Comparison of ENCODE assay signal across 9 cellular contexts in the genomic region with DNA sequence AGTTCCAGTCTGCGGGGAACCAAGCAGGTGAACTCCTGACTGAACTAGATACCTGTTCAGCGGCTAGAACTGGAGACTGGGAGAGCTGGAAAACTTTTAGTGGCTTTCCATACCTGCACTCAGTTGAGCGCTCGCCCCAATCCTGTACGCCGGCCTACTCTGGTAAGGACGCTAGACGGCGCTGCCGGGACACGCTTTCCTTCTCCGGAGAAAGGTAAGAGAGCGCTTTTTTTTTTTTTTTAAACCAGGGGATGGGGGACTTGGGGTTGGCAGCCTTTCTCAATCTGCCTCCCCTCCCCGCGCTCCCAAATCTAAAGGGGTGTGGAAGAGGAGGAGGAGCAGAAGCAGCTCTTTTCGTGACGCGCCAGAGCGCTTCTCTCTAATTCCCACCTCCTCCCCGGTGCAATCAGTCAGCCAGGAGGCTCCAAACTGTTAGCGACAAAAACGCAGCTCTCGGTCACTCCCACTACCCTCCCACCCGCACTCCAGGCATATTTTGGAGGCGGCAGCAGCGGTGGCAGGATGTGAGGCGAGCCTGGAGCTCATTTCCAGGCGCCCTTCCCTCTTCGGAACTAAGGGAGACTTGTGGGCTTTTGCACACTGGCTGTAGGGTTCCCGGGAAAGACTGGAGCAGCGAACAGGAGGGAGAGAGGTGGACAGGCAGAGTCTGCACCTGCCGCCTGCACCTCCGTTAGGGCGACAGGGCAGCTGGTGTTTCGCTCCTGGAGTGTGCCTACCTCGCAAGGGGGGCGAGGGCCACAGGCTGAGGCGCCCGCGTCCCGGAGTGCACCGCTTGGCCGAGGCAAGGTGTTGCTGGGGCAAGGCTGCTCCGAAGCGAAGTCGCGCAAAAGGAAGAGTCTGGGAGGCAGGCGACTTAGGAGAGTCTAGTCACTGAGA. TPM values are rescaled to one million over a fixed set of nuclear protein-coding genes. Genes with fewer than 3 reads are reported as not detected.
DNase-seq lines count a peak whose midpoint lies in the region; ATAC-seq and TF ChIP-seq lines count a peak whose summit lies in the region.
"Had no signal": no experiment of that assay in that cellular context is flagged by ENCODE, and none has a peak within 500 bp of the region (broad histone marks: within the 10 kb centered on the region; RNA-seq: fewer than 3 reads in every experiment).

A gene (plus strand): TSS at position 409 of the 897 bp plus-strand sequence.

- H2BK15ac ChIP-seq in IMR-90 (ENCODE audit: low read depth, low read length) = no peak within 1 kb of the TSS

- H3K14ac ChIP-seq in IMR-90 (replicated peaks; ENCODE audit: low read depth, low read length) = no peak within 1 kb of the TSS

- DNase-seq in GM06990 (ENCODE audit: extremely low read depth, insufficient read length) = no peak
- no peak for DNase-seq in IMR-90
- DNase-seq in cerebellar cortex (ENCODE audit: low spot score) = peak; percentile 0
- DNase-seq in T-cell = no peak
- no peak for DNase-seq in natural killer cell

- POLR2A ChIA-PET in IMR-90 (lab: Charles Lee; ENCODE audit: unreplicated experiment) (no interaction called here), T-cell (lab: Charles Lee) (no interaction called here)

- H2AK5ac ChIP-seq in IMR-90 (ENCODE audit: low read depth, low read length) = no peak within 1 kb of the TSS

- H2BK20ac ChIP-seq in IMR-90 (ENCODE audit: low read depth, low read length) = no peak within 1 kb of the TSS

- H2AFZ ChIP-seq in IMR-90 (replicated peaks; ENCODE audit: low read length, poor library complexity) = no peak within 1 kb of the TSS

- no peaks in the 10 kb centered on the region for H3K79me1 ChIP-seq in IMR-90 (ENCODE audit: low read depth in 1 of 2, low read length in 2 of 2)

- H3K4me1 ChIP-seq in IMR-90 (ENCODE audit: control insufficient read depth, insufficient read depth, low read length) (no peaks in the 10 kb centered on the region), mesodermal cell (ENCODE audit: control insufficient read depth, insufficient read depth, low read length, poor library complexity, severe bottlenecking) (no peaks in the 10 kb centered on the region)

- H3K27ac ChIP-seq in IMR-90 (ENCODE audit: insufficient read depth, low read length) (no peak within 1 kb of the TSS), mesodermal cell (ENCODE audit: low read depth, low read length, severe bottlenecking) (no peak within 1 kb of the TSS)

- peak; percentile 56 for TF ChIP-seq CTCF in GM06990 (IDR thresholded peaks at IDR 0.05; ENCODE audit: insufficient read depth, low read length, poor library complexity, severe bottlenecking)
- 0 out of 2 replicates have a peak, but pooled peaks have one; percentile 10 for TF ChIP-seq CTCF in IMR-90 (conservative IDR thresholded peaks at IDR 0.05; ENCODE audit: low read depth, low read length)
- no peak for TF ChIP-seq CTCF in natural killer cell (IDR thresholded peaks at IDR 0.05)

- H4K91ac ChIP-seq in IMR-90 (ENCODE audit: insufficient read depth, low read depth, low read length) = no peak within 1 kb of the TSS

- H3K4me3 Mint-ChIP-seq in T-cell = no peak within 1 kb of the TSS
- no peak within 1 kb of the TSS for H3K4me3 Mint-ChIP-seq in natural killer cell
- H3K4me3 Mint-ChIP-seq: T-helper 1 cell treated with Interleukin-12 subunit alpha and Interleukin-12 subunit beta and Interleukin-4 antibody, amounts not matched to agents 30 μg/mL and 1 μg/mL, for 36 hours had no signal

- H3K27me3 Mint-ChIP-seq in T-cell (peaks cover 30 to 35% of the 10 kb centered on the region in 2 donors), natural killer cell (ENCODE audit: low read depth in 2 of 2) (peaks cover 14 to 17% of the 10 kb centered on the region in 2 donors)

- BruUV-seq in IMR-90 (replicated peaks; lab: Mats Ljungman, UMichigan) = no TSS peak

- H2AK9ac ChIP-seq in IMR-90 (replicated peaks; ENCODE audit: low read depth, low read length, poor library complexity) = peak within 1 kb of the TSS; percentile 55

- ATAC-seq in IMR-90 (ENCODE audit: low read depth) (no peak), HG03159 (IDR thresholded peaks at IDR 0.05; ENCODE audit: unreplicated experiment) (no peak), T-cell (replicated peaks in 1 of 4) (no peak), natural killer cell (no peak), GM18519 (IDR thresholded peaks at IDR 0.05; ENCODE audit: low FRiP score, unreplicated experiment) (no peak)

- H3K9me1 ChIP-seq in IMR-90 (ENCODE audit: insufficient read depth, low read length) = no peaks in the 10 kb centered on the region

- no peak within 1 kb of the TSS for H3K18ac ChIP-seq in IMR-90 (ENCODE audit: low read depth, low read length)

- H4K20me1 ChIP-seq in IMR-90 (ENCODE audit: insufficient read depth, low read length) = no peaks in the 10 kb centered on the region

- H3K4me1 Mint-ChIP-seq in T-cell = no peaks in the 10 kb centered on the region
- no peaks in the 10 kb centered on the region for H3K4me1 Mint-ChIP-seq in natural killer cell

- no peak within 1 kb of the TSS for H2BK120ac ChIP-seq in IMR-90 (ENCODE audit: low read depth, low read length)

- H3K23ac ChIP-seq in IMR-90 (ENCODE audit: low read depth, low read length) = no peak within 1 kb of the TSS

- H3K4me3 ChIP-seq in GM06990 (replicated peaks; ENCODE audit: low read depth, low read length) = no peak within 1 kb of the TSS
- no peak within 1 kb of the TSS for H3K4me3 ChIP-seq in IMR-90 (ENCODE audit: insufficient read depth, low read depth, low read length)
- H3K4me3 ChIP-seq in mesodermal cell (ENCODE audit: extremely low read depth, insufficient read depth, low read length, poor library complexity, severe bottlenecking) = peak within 1 kb of the TSS; percentile 29

- no peak within 1 kb of the TSS for H3K9ac ChIP-seq in IMR-90 (ENCODE audit: low read depth, low read length)

- H3K4ac ChIP-seq in IMR-90 (ENCODE audit: low read depth, low read length) = no peak within 1 kb of the TSS

- H3K27me3 ChIP-seq in GM06990 (replicated peaks; ENCODE audit: control insufficient read depth, insufficient read depth, low read length) (no peaks in the 10 kb centered on the region), IMR-90 (ENCODE audit: control insufficient read depth, insufficient read depth, low read length) (peaks cover 22% of the 10 kb centered on the region; the same call in 1 of the 2 replicates)

- no peak within 1 kb of the TSS for H3K56ac ChIP-seq in IMR-90 (ENCODE audit: extremely low read depth, insufficient read depth, low read length)

- dilution Hi-C loops in IMR-90 (cut with HindIII; ENCODE audit: low sequenced_read_pairs, unreplicated experiment) = no loop called here

- H3K4me2 ChIP-seq in IMR-90 (ENCODE audit: low read depth, low read length) = no peak within 1 kb of the TSS

- CTCF ChIA-PET in IMR-90 (lab: Yijun Ruan, JAX) = interaction anchor here (0.6 kb wide), 2 partner anchors 76 to 236 kb away, joined by 5 to 8 read pairs; no protein-coding TSS in a partner anchor
- CTCF ChIA-PET in T-cell (lab: Charles Lee) = interaction anchor here in 1 of 2 donors (0.6 kb wide), 1 partner anchor 404 kb away, joined by 7 read pairs; no protein-coding TSS in a partner anchor

- H3K9me3 Mint-ChIP-seq in T-cell (peaks cover 0 to 2% (median 0%) of the 10 kb centered on the region in 3 donors), natural killer cell (peaks cover 2 to 5% of the 10 kb centered on the region in 2 donors)
- H3K9me3 Mint-ChIP-seq: T-helper 1 cell treated with Interleukin-12 subunit alpha and Interleukin-12 subunit beta and Interleukin-4 antibody, amounts not matched to agents 30 μg/mL and 1 μg/mL, for 36 hours had no signal

- peaks cover 3% of the 10 kb centered on the region; the same call in 1 of the 2 replicates for H3K9me3 ChIP-seq in IMR-90 (ENCODE audit: control insufficient read depth, insufficient read depth, low read length)
- no peaks in the 10 kb centered on the region for H3K9me3 ChIP-seq in mesodermal cell (ENCODE audit: control insufficient read depth, low read length)

- TF ChIP-seq RAD21 in IMR-90 (IDR thresholded peaks at IDR 0.05; ENCODE audit: low read length) = no peak

- no peak within 1 kb of the TSS for H3K27ac Mint-ChIP-seq in T-cell
- H3K27ac Mint-ChIP-seq in natural killer cell = no peak within 1 kb of the TSS
- H3K27ac Mint-ChIP-seq: T-helper 1 cell treated with Interleukin-12 subunit alpha and Interleukin-12 subunit beta and Interleukin-4 antibody, amounts not matched to agents 30 μg/mL and 1 μg/mL, for 36 hours had no signal

- H4K5ac ChIP-seq in IMR-90 (ENCODE audit: low read depth, low read length) = no peak within 1 kb of the TSS

- H3K36me3 ChIP-seq in GM06990 (ENCODE audit: control insufficient read depth, insufficient read depth, low read length) = no peaks in the 10 kb centered on the region
- H3K36me3 ChIP-seq in IMR-90 (ENCODE audit: control insufficient read depth, insufficient read depth, low read length) = no peaks in the 10 kb centered on the region
- H3K36me3 ChIP-seq in mesodermal cell (ENCODE audit: control insufficient read depth, insufficient read depth, low read length) = no peaks in the 10 kb centered on the region

- intact Hi-C loops in IMR-90 (cut with micrococcal nuclease) (no loop called here), natural killer cell (cut with micrococcal nuclease) (no loop called here)

- no peak within 1 kb of the TSS for H2BK5ac ChIP-seq in IMR-90 (ENCODE audit: low read depth, low read length, poor library complexity, severe bottlenecking)

- H4K8ac ChIP-seq in IMR-90 (ENCODE audit: low read depth in 2 of 2, low read length in 2 of 2) = no peak within 1 kb of the TSS

- TF ChIP-seq POLR2A in IMR-90 (IDR thresholded peaks at IDR 0.05; ENCODE audit: low read depth, low read length) = no peak

- in situ Hi-C loops in IMR-90 (cut with MboI; ENCODE audit: low sequenced_read_pairs) = no loop called here

- 24% methylated on average over 3 of the region's 48 CpGs; no CpG with 5 or more reads in 1 of the 2 experiments for WGBS in IMR-90 (ENCODE audit: extremely low coverage in 2 of 2, insufficient read length in 1 of 2), 2 experiments
- 0% methylated on average over 6 to 8 of the region's 48 CpGs for WGBS in mesodermal cell (ENCODE audit: insufficient coverage in 2 of 2), 2 experiments

- no peaks in the 10 kb centered on the region for H3K36me3 Mint-ChIP-seq in T-cell
- no peaks in the 10 kb centered on the region for H3K36me3 Mint-ChIP-seq in natural killer cell

TF ChIP-seq in IMR-90, 13 proteins besides CTCF, POLR2A, EP300 and RAD21:
- no peak for TF ChIP-seq CHD1 (IDR thresholded peaks at IDR 0.05; ENCODE audit: low read depth, low read length)
- TF ChIP-seq NFE2L2 (IDR thresholded peaks at IDR 0.05; ENCODE audit: low read depth, low read length) = no peak
- no peak for TF ChIP-seq MXI1 (IDR thresholded peaks at IDR 0.05; ENCODE audit: borderline replicate concordance, low read depth, low read length)

RNA-seq across cellular contexts. Expression of the gene that starts here (rescaled TPM):
- 0.28 TPM in 1 of 2 replicates, not detected in the other for total RNA-seq in IMR-90 (2012; rRNA removed)
- 0.03 TPM in 1 of 2 replicates, not detected in the other for polyA plus RNA-seq in IMR-90 (2012; rRNA removed)
- not detected in 2 replicates for polyA plus RNA-seq in IMR-90 (2012; cell fraction: cytosol; rRNA removed)
- 0.14 TPM in 1 of 2 replicates, not detected in the other for polyA plus RNA-seq in IMR-90 (2012; cell fraction: nucleus; rRNA removed; ENCODE audit: low replicate concordance)
- 0.41 TPM for polyA plus RNA-seq in mesodermal cell (2013, experiment 1 of 2)
- not detected for polyA plus RNA-seq in mesodermal cell (2013, experiment 2 of 2)
- not detected for total RNA-seq in T-cell
- total RNA-seq in natural killer cell = not detected
